ENCODE assay signal across 8 cellular contexts in genomic region chr11:8832571-8833260, GRCh38.
DNase-seq lines count a peak whose midpoint lies in the region; ATAC-seq and TF ChIP-seq lines count a peak whose summit lies in the region.

No MANE protein-coding gene starts in this region.

- H3K36me3 Mint-ChIP-seq in T-cell: no peaks in the 10 kb centered on the region

- H3K4me3 Mint-ChIP-seq in T-cell: no peak overlapping the region

- DNase-seq in Right ventricle myocardium inferior (ENCODE audit: missing footprints): no peak
- DNase-seq in cardiac septum (ENCODE audit: low spot score): no peak
- peak; percentile 94 for DNase-seq in NCI-H2171 treated with DMSO at 0.1 percent for 48 hours (lab: John Stamatoyannopoulos, UW)
- DNase-seq in brain pericyte (ENCODE audit: low read depth, low spot score): peak; percentile 73
- peak; percentile 69 for DNase-seq in lung (ENCODE audit: low spot score)
- no peak for DNase-seq in T-cell
- DNase-seq in stimulated activated CD4-positive, alpha-beta T cell treated with anti-CD3 and anti-CD28 coated beads, Interleukin-4, amount 100 ng/mL, for 1 hour: no peak

- no peak overlapping the region for H3K27ac Mint-ChIP-seq in T-cell

- no peak for TF ChIP-seq CTCF in lung (IDR thresholded peaks at IDR 0.05; ENCODE audit: control extremely low read depth, extremely low read depth)

- ATAC-seq in Right ventricle myocardium inferior (peak; percentile 40), HG02623 (IDR thresholded peaks at IDR 0.05; ENCODE audit: unreplicated experiment) (peak; percentile 93), lung (ENCODE audit: insufficient read depth, low FRiP score) (peak; percentile 81), T-cell (replicated peaks in 1 of 4) (no peak)

- H3K27me3 ChIP-seq in lung (ENCODE audit: control insufficient read depth, insufficient read depth): no peaks in the 10 kb centered on the region

- intact Hi-C loops in Right ventricle myocardium inferior (cut with DNase I): no loop called here
- intact Hi-C loops in cardiac septum (cut with DNase I): no loop called here

- peaks cover 3 to 14% of the 10 kb centered on the region in 2 donors for H3K27me3 Mint-ChIP-seq in T-cell

- H3K36me3 ChIP-seq in lung (ENCODE audit: control insufficient read depth in 2 of 2, insufficient read depth in 2 of 2, low read length in 2 of 2): no peaks in the 10 kb centered on the region

- H3K9me3 Mint-ChIP-seq in T-cell: no peaks in the 10 kb centered on the region

- H3K4me3 ChIP-seq in lung: no peak overlapping the region

- 49 to 66% methylated on average over 9 of the region's 9 CpGs for WGBS in lung, 2 donors

- CTCF ChIA-PET in T-cell (lab: Charles Lee): interaction anchor here in 1 of 2 donors (0.6 kb wide), 1 partner anchor 230 kb away, joined by 3 read pairs; no protein-coding TSS in a partner anchor

- H3K4me1 Mint-ChIP-seq in T-cell: peaks cover 0 to 4% (median 3%) of the 10 kb centered on the region in 3 donors

- peaks cover 0 to 11% of the 10 kb centered on the region in 2 donors for H3K4me1 ChIP-seq in lung (ENCODE audit: control insufficient read depth in 2 of 2, insufficient read depth in 2 of 2, low read length in 2 of 2)

- peaks cover 0 to 2% of the 10 kb centered on the region in 2 donors for H3K9me3 ChIP-seq in lung (ENCODE audit: control insufficient read depth in 2 of 2, insufficient read depth in 1 of 2, low read length in 1 of 2)

- H3K27ac ChIP-seq in lung (ENCODE audit: low read depth in 1 of 2, low read length in 1 of 2): peak overlapping the region in 1 of 2 donors; percentile 94

- POLR2A ChIA-PET in T-cell (lab: Charles Lee): interaction anchor here in 1 of 2 donors (0.6 kb wide), 1 partner anchor 208 kb away, joined by 5 read pairs; no protein-coding TSS in a partner anchor

Comparison
In these comparisons a context has a peak if more than half of its experiments do, and no peak if none do; other contexts are left out.
1. ATAC-seq: peak in Right ventricle myocardium inferior (single experiment), HG02623 (single experiment) and lung (single experiment); none in T-cell (0 of 4).
2. DNase-seq: peak in NCI-H2171 treated with DMSO at 0.1 percent for 48 hours (single experiment), brain pericyte (single experiment) and lung (single experiment); none in Right ventricle myocardium inferior (single experiment), cardiac septum (single experiment), T-cell (0 of 34) and stimulated activated CD4-positive, alpha-beta T cell treated with anti-CD3 and anti-CD28 coated beads, Interleukin-4, amount 100 ng/mL, for 1 hour (single experiment).